18 cellular contexts compared by ENCODE assay signal in genomic region chr21:32423320-32423719, GRCh38. TPM values are rescaled to one million over a fixed set of nuclear protein-coding genes. Genes with fewer than 3 reads are reported as not detected.
DNase-seq lines count a peak whose midpoint lies in the region; ATAC-seq, FAIRE-seq and TF ChIP-seq lines count a peak whose summit lies in the region.
"Had no signal": no experiment of that assay in that cellular context is flagged by ENCODE, and none has a peak within 500 bp of the region (broad histone marks: within the 10 kb centered on the region; RNA-seq: fewer than 3 reads in every experiment).

No MANE protein-coding gene starts in this region.

- RAD21 ChIA-PET in HCT116 (lab: Charles Lee; ENCODE audit: low non-redundant PET in 1 of 2, low total read pairs in 2 of 2, uncharacterized antibody in 2 of 2, unreplicated experiment in 2 of 2) = no interaction called here

- POLR2A ChIA-PET in A549 (lab: Yijun Ruan, JAX) (interaction anchor here (2.0 kb wide), 1 partner anchor 40 kb away, joined by 8 read pairs; no protein-coding TSS in a partner anchor), HCT116 (lab: Charles Lee) (no interaction called here)

- H3K27ac ChIP-seq in A549 (peak overlapping the region; percentile 36 to 83; a peak in 4 of 6 replicates), HCT116 (ENCODE audit: low read depth, low read length) (no peak overlapping the region)
- H3K27ac ChIP-seq: gastrocnemius medialis had no signal

- no peak overlapping the region for H3K9ac ChIP-seq in HCT116 (ENCODE audit: low read length)

- H3K4me3 Mint-ChIP-seq in activated CD8-positive, alpha-beta memory T cell treated with anti-CD3 and anti-CD28 coated beads, Interleukin-2, amount 10 ng/mL, durations not matched to agents 7 days and 5 days = no peak overlapping the region
- H3K4me3 Mint-ChIP-seq: activated T-helper 1 cell treated with anti-CD3 and anti-CD28 coated beads, Interleukin-12 subunit alpha, Interleukin-12 subunit beta, Interleukin-2, Interleukin-4 antibody, amounts not matched to agents 30 ng/mL and 10 ng/mL and 1 ng/mL, durations not matched to agents 14 hours and 24 hours and 36 hours; memory B cell; T-helper 1 cell treated with Interleukin-12 subunit alpha and Interleukin-12 subunit beta and Interleukin-4 antibody, amounts not matched to agents 30 μg/mL and 1 μg/mL, for 36 hours had no signal

- peaks cover 64% of the 10 kb centered on the region for H3K4me1 ChIP-seq in A549
- H3K4me1 ChIP-seq in HCT116 (ENCODE audit: control insufficient read depth in 1 of 2, insufficient read depth in 2 of 2, low read length in 2 of 2) = peaks cover 11 to 43% of the 10 kb centered on the region in 2 experiments; a peak in 3 of 4 replicates
- H3K4me1 ChIP-seq: gastrocnemius medialis had no signal

- H3K4me1 Mint-ChIP-seq in activated CD8-positive, alpha-beta memory T cell treated with anti-CD3 and anti-CD28 coated beads, Interleukin-2, amount 10 ng/mL, durations not matched to agents 7 days and 5 days = no peaks in the 10 kb centered on the region
- H3K4me1 Mint-ChIP-seq: memory B cell had no signal

- no peak for FAIRE-seq in A549 (lab: Jason Lieb, UNC)

- peaks cover 3% of the 10 kb centered on the region for H3K9me3 Mint-ChIP-seq in activated CD8-positive, alpha-beta memory T cell treated with anti-CD3 and anti-CD28 coated beads, Interleukin-2, amount 10 ng/mL, durations not matched to agents 7 days and 5 days (ENCODE audit: low read depth)
- H3K9me3 Mint-ChIP-seq: activated T-helper 1 cell treated with anti-CD3 and anti-CD28 coated beads, Interleukin-12 subunit alpha, Interleukin-12 subunit beta, Interleukin-2, Interleukin-4 antibody, amounts not matched to agents 30 ng/mL and 10 ng/mL and 1 ng/mL, durations not matched to agents 14 hours and 24 hours and 36 hours; T-helper 1 cell treated with Interleukin-12 subunit alpha and Interleukin-12 subunit beta and Interleukin-4 antibody, amounts not matched to agents 30 μg/mL and 1 μg/mL, for 36 hours had no signal

- peak overlapping the region; percentile 39; the same call in 1 of the 3 replicates for H3K4me2 ChIP-seq in A549
- H3K4me2 ChIP-seq in HCT116 (ENCODE audit: low read length) = no peak overlapping the region

- H3K27me3 Mint-ChIP-seq in activated CD8-positive, alpha-beta memory T cell treated with anti-CD3 and anti-CD28 coated beads, Interleukin-2, amount 10 ng/mL, durations not matched to agents 7 days and 5 days = no peaks in the 10 kb centered on the region

- no peak for ATAC-seq in A549
- peak; percentile 56; the same call in 1 of the 2 replicates for ATAC-seq in HCT116
- ATAC-seq in activated CD8-positive, alpha-beta memory T cell treated with anti-CD3 and anti-CD28 coated beads, Interleukin-2, amount 10 ng/mL, durations not matched to agents 7 days and 5 days = no peak
- ATAC-seq: gastrocnemius medialis had no signal

- no peak for TF ChIP-seq POLR2A in A549 (IDR thresholded peaks at IDR 0.05; ENCODE audit: low read length)
- no peak for TF ChIP-seq POLR2A in HCT116 (IDR thresholded peaks at IDR 0.05; ENCODE audit: borderline replicate concordance, extremely low read depth, insufficient read depth, insufficient read length)

- H3K9me2 ChIP-seq in HCT116 (ENCODE audit: insufficient read depth) = no peaks in the 10 kb centered on the region

- H3K79me2 ChIP-seq in HCT116 (ENCODE audit: insufficient read depth, low read length) = peaks cover 97% of the 10 kb centered on the region

- WGBS in A549 (ENCODE audit: missing lambda C conversion rate) = 51% methylated on average over 2 of the region's 2 CpGs

- CTCF ChIA-PET in A549 (lab: Yijun Ruan, JAX) = interaction anchor here (1.1 kb wide), 1 partner anchor 9 kb away, joined by 5 read pairs; no protein-coding TSS in a partner anchor
- CTCF ChIA-PET in HCT116 (lab: Charles Lee) = no interaction called here
- CTCF ChIA-PET in activated CD8-positive, alpha-beta memory T cell treated with anti-CD3 and anti-CD28 coated beads, Interleukin-2, amount 10 ng/mL, durations not matched to agents 7 days and 5 days (lab: Charles Lee) = interaction anchor here (1.9 kb wide), 1 partner anchor 147 kb away, joined by 5 read pairs; no protein-coding TSS in a partner anchor

- H3K9me3 ChIP-seq in A549 (0 out of 3 replicates have a peak, but pooled peaks cover 13% of the 10 kb centered on the region), HCT116 (ENCODE audit: control insufficient read depth in 1 of 2, insufficient read depth in 1 of 2, low read depth in 1 of 2, low read length in 2 of 2) (no peaks in the 10 kb centered on the region)
- H3K9me3 ChIP-seq: gastrocnemius medialis had no signal

- peaks cover 4% of the 10 kb centered on the region for H3K36me3 Mint-ChIP-seq in activated CD8-positive, alpha-beta memory T cell treated with anti-CD3 and anti-CD28 coated beads, Interleukin-2, amount 10 ng/mL, durations not matched to agents 7 days and 5 days

- H3K4me3 ChIP-seq in A549 (no peak overlapping the region), HCT116 (replicated peaks in 1 of 2; ENCODE audit: low read depth in 1 of 2, low read length in 2 of 2) (no peak overlapping the region)
- H3K4me3 ChIP-seq: gastrocnemius medialis had no signal

- peaks cover 0 to 1% of the 10 kb centered on the region in 2 experiments; a peak in 1 of 4 replicates for H3K36me3 ChIP-seq in HCT116 (ENCODE audit: control insufficient read depth in 1 of 2, insufficient read depth in 2 of 2, low read length in 2 of 2)
- H3K36me3 ChIP-seq: gastrocnemius medialis had no signal

- TF ChIP-seq RAD21 in A549 (conservative IDR thresholded peaks at IDR 0.05 in 1 of 2, IDR thresholded peaks at IDR 0.05 in 1 of 2) (no peak), HCT116 (IDR thresholded peaks at IDR 0.05; ENCODE audit: low read depth) (no peak)

- peaks cover 5% of the 10 kb centered on the region; the same call in 1 of the 2 replicates for H4K20me1 ChIP-seq in HCT116 (ENCODE audit: insufficient read depth)

- H3K27ac Mint-ChIP-seq in activated CD8-positive, alpha-beta memory T cell treated with anti-CD3 and anti-CD28 coated beads, Interleukin-2, amount 10 ng/mL, durations not matched to agents 7 days and 5 days = no peak overlapping the region
- H3K27ac Mint-ChIP-seq: activated T-helper 1 cell treated with anti-CD3 and anti-CD28 coated beads, Interleukin-12 subunit alpha, Interleukin-12 subunit beta, Interleukin-2, Interleukin-4 antibody, amounts not matched to agents 30 ng/mL and 10 ng/mL and 1 ng/mL, durations not matched to agents 14 hours and 24 hours and 36 hours; memory B cell; T-helper 1 cell treated with Interleukin-12 subunit alpha and Interleukin-12 subunit beta and Interleukin-4 antibody, amounts not matched to agents 30 μg/mL and 1 μg/mL, for 36 hours had no signal

- intact Hi-C loops in HCT116 (cut with micrococcal nuclease) = no loop called here

- TF ChIP-seq EP300 in A549 (IDR thresholded peaks at IDR 0.05) = no peak

- no TSS peak for BruUV-seq in HCT116 (replicated peaks; lab: Mats Ljungman, UMichigan)

- no peaks in the 10 kb centered on the region for H3K27me3 ChIP-seq in HCT116 (ENCODE audit: insufficient read depth, low read length)
- H3K27me3 ChIP-seq: gastrocnemius medialis had no signal

- H2AFZ ChIP-seq in HCT116 (ENCODE audit: low read depth, low read length, poor library complexity, severe bottlenecking) = no peak overlapping the region

- DNase-seq in A549 (ENCODE audit: low read depth in 1 of 2, low spot score in 1 of 2) = no peak
- no peak for DNase-seq in HCT116 (ENCODE audit: low read depth, low spot score)
- peak; percentile 13 for DNase-seq in T1000 (lab: John Stamatoyannopoulos, UW)
- peak; percentile 93 for DNase-seq in fibroblast of peridontal ligament (ENCODE audit: extremely low read depth)
- no peak for DNase-seq in cerebellar cortex (ENCODE audit: low spot score)
- no peak for DNase-seq in GM19238 (ENCODE audit: insufficient read length, low spot score)
- DNase-seq in germinal center (ENCODE audit: low spot score) = no peak
- no peak for DNase-seq in activated CD8-positive, alpha-beta memory T cell treated with anti-CD3 and anti-CD28 coated beads, Interleukin-2, amount 10 ng/mL, durations not matched to agents 7 days and 5 days
- DNase-seq: activated CD4-positive, alpha-beta T cell treated with anti-CD3 and anti-CD28 coated beads for 48 hours; gastrocnemius medialis; H7; NCI-H187 treated with DMSO at 0.1 percent for 48 hours; NCI-H69; RPMI8226; stimulated activated naive CD4-positive, alpha-beta T cell had no signal

- TF ChIP-seq CTCF in A549 (IDR thresholded peaks at IDR 0.05) = no peak
- no peak for TF ChIP-seq CTCF in HCT116 (IDR thresholded peaks at IDR 0.05 in 2 of 3, conservative IDR thresholded peaks at IDR 0.05 in 1 of 3; ENCODE audit: borderline replicate concordance in 1 of 3, insufficient read depth in 1 of 3, low read depth in 2 of 3, low read length in 2 of 3)

TF ChIP-seq in A549, 52 proteins besides CTCF, POLR2A, EP300 and RAD21 (continues in another document):
- TF ChIP-seq NPAS2 (CRISPR knock-in tag; IDR thresholded peaks at IDR 0.05; ENCODE audit: borderline replicate concordance) = no peak
- no peak for TF ChIP-seq POLR2AphosphoS2 (conservative IDR thresholded peaks at IDR 0.05; ENCODE audit: low read length)
- no peak for TF ChIP-seq HOXA7 (CRISPR knock-in tag; IDR thresholded peaks at IDR 0.05)

TF ChIP-seq in HCT116, 20 proteins besides CTCF, POLR2A, EP300 and RAD21 (continues in another document):
- no peak for TF ChIP-seq ZFX (IDR thresholded peaks at IDR 0.05)
- TF ChIP-seq SIN3A (IDR thresholded peaks at IDR 0.05; ENCODE audit: low read depth) = no peak
- no peak for TF ChIP-seq JUND (IDR thresholded peaks at IDR 0.05)

RNA-seq across cellular contexts. Expression of gene EVA1C, which starts 10.8 kb away (rescaled TPM):
- polyA plus RNA-seq in A549 (2011; rRNA removed) (41.1 and 45.5 TPM in 2 replicates), A549 (2017; fragmentation: RNase III; extraction: RNeasy Plus Mini Kit Qiagen cat#74134 plus additional on column Dnase treatment) (42.3 to 50.4 TPM (median 48.0 TPM) in 3 replicates)
- polyA plus RNA-seq in A549 (2012; cell fraction: cytosol; rRNA removed) = 14.5 and 15.7 TPM in 2 replicates
- 13.0 and 15.6 TPM in 2 replicates for polyA plus RNA-seq in A549 (2012; cell fraction: nucleus; rRNA removed)
- 22.8 and 29.4 TPM in 2 replicates for polyA minus RNA-seq in A549 (2011; rRNA and poly(A)+ RNA removed)
- total RNA-seq in HCT116 (2021; ENCODE audit: unreplicated experiment) = 29.3 TPM
- polyA plus RNA-seq in HCT116 (2012) = 13.5 and 14.9 TPM in 2 replicates
- 1 to 10 TPM; 4.5 to 7.6 TPM for total RNA-seq in activated CD8-positive, alpha-beta memory T cell treated with anti-CD3 and anti-CD28 coated beads, Interleukin-2, amount 10 ng/mL, durations not matched to agents 7 days and 5 days

RNA-seq across cellular contexts. Expression of gene URB1, which starts 30.5 kb away (rescaled TPM):
- 8.7 and 9.0 TPM in 2 replicates for polyA plus RNA-seq in A549 (2011; rRNA removed)
- polyA plus RNA-seq in A549 (2012; cell fraction: cytosol; rRNA removed) = 4.8 and 6.7 TPM in 2 replicates
- polyA plus RNA-seq in A549 (2012; cell fraction: nucleus; rRNA removed) = 14.2 and 16.0 TPM in 2 replicates
- 9.5 to 10.3 TPM (median 10.1 TPM) in 3 replicates for polyA plus RNA-seq in A549 (2017; fragmentation: RNase III; extraction: RNeasy Plus Mini Kit Qiagen cat#74134 plus additional on column Dnase treatment)
- 21.2 and 22.7 TPM in 2 replicates for polyA minus RNA-seq in A549 (2011; rRNA and poly(A)+ RNA removed)
- 28.3 TPM for total RNA-seq in HCT116 (2021; ENCODE audit: unreplicated experiment)
- polyA plus RNA-seq in HCT116 (2012) = 11.9 and 13.4 TPM in 2 replicates
- 10 to 100 TPM; 17.5 to 28.3 TPM for total RNA-seq in activated CD8-positive, alpha-beta memory T cell treated with anti-CD3 and anti-CD28 coated beads, Interleukin-2, amount 10 ng/mL, durations not matched to agents 7 days and 5 days

Comparison
In these comparisons a context has a peak if more than half of its experiments do, and no peak if none do; other contexts are left out.
1. DNase-seq: peak in T1000 (single experiment) and fibroblast of peridontal ligament (single experiment); none in A549 (0 of 2), HCT116 (single experiment), cerebellar cortex (single experiment), GM19238 (single experiment), germinal center (single experiment) and activated CD8-positive, alpha-beta memory T cell treated with anti-CD3 and anti-CD28 coated beads, Interleukin-2, amount 10 ng/mL, durations not matched to agents 7 days and 5 days (single experiment).